Comparison of ENCODE assay signal across 32 cellular contexts in the genomic region with DNA sequence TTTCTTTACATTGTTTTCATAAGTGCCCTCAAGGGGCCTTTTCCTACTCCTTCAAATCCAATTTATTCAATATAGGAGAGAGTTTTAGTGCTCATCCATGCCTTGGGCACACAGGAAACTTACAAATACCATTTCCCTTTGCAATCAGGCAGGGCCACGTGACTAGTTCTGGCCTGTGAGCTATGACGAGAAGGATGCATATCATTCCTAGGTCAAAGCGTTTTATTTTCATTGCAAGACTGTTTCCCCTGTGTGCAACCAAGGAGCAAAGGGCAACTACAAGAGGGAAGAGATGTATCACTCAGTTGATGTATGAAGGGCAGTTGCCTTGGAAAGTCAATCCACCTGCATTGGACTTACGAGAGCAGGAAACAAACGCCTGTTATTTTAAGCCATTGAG. TPM values are rescaled to one million over a fixed set of nuclear protein-coding genes. Genes with fewer than 3 reads are reported as not detected.
DNase-seq lines count a peak whose midpoint lies in the region; ATAC-seq, FAIRE-seq and TF ChIP-seq lines count a peak whose summit lies in the region.
"Had no signal": no experiment of that assay in that cellular context is flagged by ENCODE, and none has a peak within 500 bp of the region (broad histone marks: within the 10 kb centered on the region; RNA-seq: fewer than 3 reads in every experiment).

No MANE protein-coding gene starts in this region.

- no peak for TF ChIP-seq CTCF in SK-N-SH (IDR thresholded peaks at IDR 0.05)
- no peak for TF ChIP-seq CTCF in RWPE2 (IDR thresholded peaks at IDR 0.05; ENCODE audit: poor library complexity, severe bottlenecking)
- TF ChIP-seq CTCF in type B pancreatic cell (conservative IDR thresholded peaks at IDR 0.05): no peak

- no peaks in the 10 kb centered on the region for H3K36me3 ChIP-seq in SK-N-SH (replicated peaks in 1 of 2; ENCODE audit: control insufficient read depth in 1 of 2, insufficient read depth in 2 of 2, low read length in 1 of 2)
- H3K36me3 ChIP-seq in RWPE2 (ENCODE audit: low read depth): peaks cover 7% of the 10 kb centered on the region
- H3K36me3 ChIP-seq: heart left ventricle, left lung, thyroid gland had no signal

- H3K4me3 Mint-ChIP-seq in type B pancreatic cell: peak overlapping the region; percentile 38
- H3K4me3 Mint-ChIP-seq: activated CD4-positive, alpha-beta memory T cell treated with anti-CD3 and anti-CD28 coated beads for 36 hours; activated naive CD8-positive, alpha-beta T cell; B cell; mesothelial cell of epicardium; WTC11 had no signal

- H3K79me2 ChIP-seq in SK-N-SH (ENCODE audit: insufficient read depth): peaks cover 22% of the 10 kb centered on the region

- H3K27me3 ChIP-seq in SK-N-SH (ENCODE audit: insufficient read depth) (no peaks in the 10 kb centered on the region), RWPE2 (ENCODE audit: insufficient read depth, poor library complexity, severe bottlenecking) (no peaks in the 10 kb centered on the region)
- H3K27me3 ChIP-seq: heart left ventricle, left lung, thyroid gland had no signal

- TF ChIP-seq POLR2A in GM12892 (IDR thresholded peaks at IDR 0.05; ENCODE audit: low read depth, low read length): no peak

- H3K4me2 ChIP-seq in SK-N-SH: no peak overlapping the region

- H3K9ac ChIP-seq in SK-N-SH: no peak overlapping the region

- H4K20me1 ChIP-seq in SK-N-SH (ENCODE audit: insufficient read depth): peaks cover 14% of the 10 kb centered on the region

- no peak for TF ChIP-seq EP300 in SK-N-SH (IDR thresholded peaks at IDR 0.05; ENCODE audit: borderline replicate concordance in 1 of 2, low read depth in 1 of 2, low read length in 1 of 2)

- H3K9me3 Mint-ChIP-seq in type B pancreatic cell: peaks cover 3% of the 10 kb centered on the region
- H3K9me3 Mint-ChIP-seq: activated CD4-positive, alpha-beta memory T cell treated with anti-CD3 and anti-CD28 coated beads for 36 hours; activated T-helper 2 cell treated with anti-CD3 and anti-CD28 coated beads, Interferon-gamma antibody, Interleukin-2, Interleukin-4, amounts not matched to agents 10 μg/mL and 5 μg/mL and 100 μg/mL, durations not matched to agents 14 hours and 24 hours and 36 hours had no signal

- H3K4me1 ChIP-seq in SK-N-SH (ENCODE audit: control insufficient read depth in 1 of 2, insufficient read depth in 2 of 2, low read depth in 1 of 2, low read length in 1 of 2) (peaks cover 3 to 6% of the 10 kb centered on the region in 2 experiments), RWPE2 (ENCODE audit: insufficient read depth, poor library complexity, severe bottlenecking) (peaks cover 10% of the 10 kb centered on the region)

- no peak overlapping the region; the same call in 1 of the 2 replicates for H2AFZ ChIP-seq in SK-N-SH (ENCODE audit: low read depth)

- H3K27ac Mint-ChIP-seq in type B pancreatic cell: no peak overlapping the region
- H3K27ac Mint-ChIP-seq: activated CD4-positive, alpha-beta memory T cell treated with anti-CD3 and anti-CD28 coated beads for 36 hours; activated naive CD8-positive, alpha-beta T cell; activated T-helper 2 cell treated with anti-CD3 and anti-CD28 coated beads, Interferon-gamma antibody, Interleukin-2, Interleukin-4, amounts not matched to agents 10 μg/mL and 5 μg/mL and 100 μg/mL, durations not matched to agents 14 hours and 24 hours and 36 hours; B cell; mesothelial cell of epicardium; naive thymus-derived CD8-positive, alpha-beta T cell; stimulated activated naive CD8-positive, alpha-beta T cell treated with anti-CD3 and anti-CD28 coated beads, Interleukin-15, amount 100 ng/mL, for 72 hours; WTC11 had no signal

- H3K4me1 Mint-ChIP-seq in type B pancreatic cell (ENCODE audit: unreplicated experiment): peaks cover 12% of the 10 kb centered on the region

- WGBS in SK-N-SH (ENCODE audit: low lambda C conversion rate): 59% methylated on average over 5 of the region's 5 CpGs

- peaks cover 17% of the 10 kb centered on the region for H3F3A ChIP-seq in SK-N-SH (replicated peaks; ENCODE audit: insufficient read depth)

- H3K27me3 Mint-ChIP-seq in type B pancreatic cell: peaks cover 21% of the 10 kb centered on the region

- no peak overlapping the region for H3K4me3 ChIP-seq in SK-N-SH (ENCODE audit: low read depth in 2 of 2, low read length in 1 of 2)
- H3K4me3 ChIP-seq in RWPE2 (ENCODE audit: severe bottlenecking): no peak overlapping the region
- H3K4me3 ChIP-seq: GM12878, heart left ventricle, left lung, thyroid gland had no signal

- CTCF ChIA-PET in SK-N-SH (lab: Yijun Ruan, JAX): interaction anchor here (1.4 to 1.6 kb wide), 2 partner anchors 33 to 235 kb away, joined by 4 to 6 read pairs; no protein-coding TSS in a partner anchor

- POLR2A ChIA-PET in SK-N-SH (lab: Yijun Ruan, JAX): no interaction called here

- peaks cover 4% of the 10 kb centered on the region for H3K36me3 Mint-ChIP-seq in type B pancreatic cell
- H3K36me3 Mint-ChIP-seq: activated CD4-positive, alpha-beta memory T cell treated with anti-CD3 and anti-CD28 coated beads for 36 hours; activated naive CD8-positive, alpha-beta T cell; mesothelial cell of epicardium; naive thymus-derived CD8-positive, alpha-beta T cell had no signal

- no peak for ATAC-seq in SK-N-SH treated with all-trans-retinoic acid at 6 μM for 48 hours
- ATAC-seq in RWPE2 (ENCODE audit: low read depth): no peak
- ATAC-seq: GM12878; heart left ventricle; left lung; naive thymus-derived CD8-positive, alpha-beta T cell; sciatic nerve; stimulated activated naive CD8-positive, alpha-beta T cell treated with anti-CD3 and anti-CD28 coated beads, Interleukin-15, amount 100 ng/mL, for 72 hours; WTC11 had no signal

- DNase-seq in SK-N-SH: no peak
- no peak for DNase-seq in RWPE2 (ENCODE audit: low spot score)
- peak; percentile 58 for DNase-seq in iris pigment epithelial cell (ENCODE audit: low read depth)
- no peak for DNase-seq in type B pancreatic cell (ENCODE audit: extremely low spot score, unreplicated experiment)
- no peak for DNase-seq in GM12892 (ENCODE audit: insufficient read length)
- DNase-seq in 8988T: no peak
- DNase-seq in effector CD8-positive, alpha-beta T cell (lab: John Stamatoyannopoulos, UW): no peak
- DNase-seq: activated CD4-positive, alpha-beta memory T cell treated with anti-CD3 and anti-CD28 coated beads for 36 hours; activated CD8-positive, alpha-beta memory T cell treated with anti-CD3 and anti-CD28 coated beads, Interleukin-2, amount 50 U/mL, for 48 hours; COR-L47; DMS79; H7; heart left ventricle; left lung; naive thymus-derived CD8-positive, alpha-beta T cell; NCI-H1092; NCI-H187; NCI-H2227 treated with DMSO at 0.1 percent for 48 hours; NCI-H774; Right ventricle myocardium superior; stimulated activated naive CD8-positive, alpha-beta T cell treated with anti-CD3 and anti-CD28 coated beads, Interleukin-15, amount 100 ng/mL, for 72 hours; thyroid gland had no signal

- no peaks in the 10 kb centered on the region for H3K9me3 ChIP-seq in SK-N-SH
- H3K9me3 ChIP-seq in RWPE2 (ENCODE audit: severe bottlenecking): no peaks in the 10 kb centered on the region
- H3K9me3 ChIP-seq: thyroid gland had no signal

- H3K27ac ChIP-seq in SK-N-SH (ENCODE audit: low read depth in 2 of 2, low read length in 1 of 2) (peak overlapping the region in 1 of 2 experiments; percentile 22; a peak in 1 of 4 replicates), RWPE2 (ENCODE audit: poor library complexity, severe bottlenecking) (peak overlapping the region; percentile 80)
- H3K27ac ChIP-seq: heart left ventricle, HL-60, left lung, thyroid gland had no signal

- no peaks in the 10 kb centered on the region for H3K9me2 ChIP-seq in SK-N-SH

- no peak for FAIRE-seq in GM12892 (lab: Jason Lieb, UNC)
- FAIRE-seq: astrocyte, GM12878 had no signal

- TF ChIP-seq RAD21 in SK-N-SH (IDR thresholded peaks at IDR 0.05; ENCODE audit: low read length): no peak

TF ChIP-seq in SK-N-SH, 30 proteins besides CTCF, POLR2A, EP300 and RAD21:
- TF ChIP-seq, protein P1, sequence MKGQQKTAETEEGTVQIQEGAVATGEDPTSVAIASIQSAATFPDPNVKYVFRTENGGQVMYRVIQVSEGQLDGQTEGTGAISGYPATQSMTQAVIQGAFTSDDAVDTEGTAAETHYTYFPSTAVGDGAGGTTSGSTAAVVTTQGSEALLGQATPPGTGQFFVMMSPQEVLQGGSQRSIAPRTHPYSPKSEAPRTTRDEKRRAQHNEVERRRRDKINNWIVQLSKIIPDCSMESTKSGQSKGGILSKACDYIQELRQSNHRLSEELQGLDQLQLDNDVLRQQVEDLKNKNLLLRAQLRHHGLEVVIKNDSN (IDR thresholded peaks at IDR 0.05; ENCODE audit: borderline replicate concordance, low read depth): peak; percentile 75
- no peak for TF ChIP-seq NRF1 (IDR thresholded peaks at IDR 0.05; ENCODE audit: low read depth, low read length)

TF ChIP-seq in SK-N-SH treated with all-trans-retinoic acid at 6 μM for 48 hours, 23 proteins besides CTCF, POLR2A, EP300 and RAD21 (continues in another document):
- no peak for TF ChIP-seq ZC3H10 (CRISPR knock-in tag; IDR thresholded peaks at IDR 0.05)
- TF ChIP-seq, protein P2, sequence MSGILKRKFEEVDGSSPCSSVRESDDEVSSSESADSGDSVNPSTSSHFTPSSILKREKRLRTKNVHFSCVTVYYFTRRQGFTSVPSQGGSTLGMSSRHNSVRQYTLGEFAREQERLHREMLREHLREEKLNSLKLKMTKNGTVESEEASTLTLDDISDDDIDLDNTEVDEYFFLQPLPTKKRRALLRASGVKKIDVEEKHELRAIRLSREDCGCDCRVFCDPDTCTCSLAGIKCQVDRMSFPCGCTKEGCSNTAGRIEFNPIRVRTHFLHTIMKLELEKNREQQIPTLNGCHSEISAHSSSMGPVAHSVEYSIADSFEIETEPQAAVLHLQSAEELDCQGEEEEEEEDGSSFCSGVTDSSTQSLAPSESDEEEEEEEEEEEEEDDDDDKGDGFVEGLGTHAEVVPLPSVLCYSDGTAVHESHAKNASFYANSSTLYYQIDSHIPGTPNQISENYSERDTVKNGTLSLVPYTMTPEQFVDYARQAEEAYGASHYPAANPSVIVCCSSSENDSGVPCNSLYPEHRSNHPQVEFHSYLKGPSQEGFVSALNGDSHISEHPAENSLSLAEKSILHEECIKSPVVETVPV (CRISPR knock-in tag; IDR thresholded peaks at IDR 0.05): no peak

RNA-seq across cellular contexts. Expression of a gene that starts 1.9 kb away (rescaled TPM):
- 4.3 and 5.1 TPM in 2 replicates for polyA plus RNA-seq in SK-N-SH (2012; rRNA removed)
- polyA plus RNA-seq in SK-N-SH (2012; cell fraction: cytosol; rRNA removed): 4.3 and 4.6 TPM in 2 replicates
- 4.5 and 7.4 TPM in 2 replicates for polyA plus RNA-seq in SK-N-SH (2012; cell fraction: nucleus; rRNA removed)
- 15.0 and 18.2 TPM in 2 replicates for total RNA-seq in type B pancreatic cell (ENCODE audit: low replicate concordance)
- 4.2 TPM for polyA plus RNA-seq in GM12892 (2012; ENCODE audit: missing spikeins)

RNA-seq across cellular contexts. Expression of a gene that starts 55.8 kb away (rescaled TPM):
- polyA plus RNA-seq in SK-N-SH (2012; rRNA removed): 0.08 TPM in 2 replicates
- polyA plus RNA-seq in SK-N-SH (2012; cell fraction: cytosol; rRNA removed): 0.23 and 0.28 TPM in 2 replicates
- 0.11 and 0.19 TPM in 2 replicates for polyA plus RNA-seq in SK-N-SH (2012; cell fraction: nucleus; rRNA removed)
- total RNA-seq in type B pancreatic cell (ENCODE audit: low replicate concordance): 0.99 and 1.4 TPM in 2 replicates
- 0.06 TPM for polyA plus RNA-seq in GM12892 (2012; ENCODE audit: missing spikeins)
